19 cellular contexts compared by ENCODE assay signal in the genomic region with DNA sequence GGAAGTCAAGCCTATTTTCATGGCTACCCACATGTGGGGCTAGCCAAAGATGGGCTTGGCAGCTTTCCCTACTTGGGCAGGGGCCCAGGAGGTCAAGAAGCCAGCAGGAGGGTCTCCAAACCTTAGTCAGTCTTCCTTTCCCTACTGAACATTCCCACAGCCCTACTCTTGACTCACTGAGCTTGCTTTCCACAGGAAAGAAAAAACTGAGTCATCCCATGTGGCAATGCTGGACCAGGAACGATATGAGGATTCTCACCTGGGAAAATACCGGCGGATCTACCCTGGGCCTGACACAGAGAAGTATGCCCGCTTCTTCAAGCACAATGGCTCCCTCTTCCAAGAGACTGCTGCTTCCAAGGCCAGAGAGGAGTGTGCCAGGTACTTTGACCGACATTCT. TPM values are rescaled to one million over a fixed set of nuclear protein-coding genes. Genes with fewer than 3 reads are reported as not detected.
DNase-seq lines count a peak whose midpoint lies in the region; ATAC-seq and TF ChIP-seq lines count a peak whose summit lies in the region.
"Had no signal": no experiment of that assay in that cellular context is flagged by ENCODE, and none has a peak within 500 bp of the region (broad histone marks: within the 10 kb centered on the region; RNA-seq: fewer than 3 reads in every experiment).

No MANE protein-coding gene starts in this region.

- H3K27ac Mint-ChIP-seq in MCF 10A (ENCODE audit: low read depth, unreplicated experiment) = no peak overlapping the region
- H3K27ac Mint-ChIP-seq: activated CD8-positive, alpha-beta T cell treated with anti-CD3 and anti-CD28 coated beads, Interleukin-2, amount 10 ng/mL, durations not matched to agents 7 days and 5 days; CD8-positive, alpha-beta T cell had no signal

- no peak for ATAC-seq in Right ventricle myocardium inferior
- ATAC-seq: activated CD8-positive, alpha-beta T cell treated with anti-CD3 and anti-CD28 coated beads, Interleukin-2, amount 10 ng/mL, durations not matched to agents 7 days and 5 days; CD8-positive, alpha-beta T cell; left ventricle myocardium superior; naive thymus-derived CD8-positive, alpha-beta T cell had no signal

- DNase-seq in MCF 10A (ENCODE audit: unreplicated experiment) (peak; percentile 89), breast epithelium (ENCODE audit: low spot score in 2 of 2) (no peak), choroid plexus epithelial cell (ENCODE audit: low read depth) (peak; percentile 25), kidney tubule cell (ENCODE audit: low spot score) (peak; percentile 72), RPMI8226 (no peak), Right ventricle myocardium inferior (ENCODE audit: missing footprints) (no peak), activated T-cell treated with anti-CD3 and anti-CD28 coated beads for 4 hours (no peak), UCSD-AML1 (lab: John Stamatoyannopoulos, UW; ENCODE audit: unreplicated experiment) (no peak)
- DNase-seq: activated CD8-positive, alpha-beta T cell treated with anti-CD3 and anti-CD28 coated beads, Interleukin-2, amount 10 ng/mL, durations not matched to agents 7 days and 5 days; caudate nucleus; CD8-positive, alpha-beta T cell; left ventricle myocardium superior; naive thymus-derived CD8-positive, alpha-beta T cell; NCI-H1105; stimulated activated CD4-positive, alpha-beta T cell treated with anti-CD3 and anti-CD28 coated beads, Interleukin-2, amount 100 ng/mL, for 48 hours had no signal

- H3K4me3 Mint-ChIP-seq in MCF 10A (ENCODE audit: unreplicated experiment) = no peak overlapping the region
- H3K4me3 Mint-ChIP-seq: activated CD8-positive, alpha-beta T cell treated with anti-CD3 and anti-CD28 coated beads, Interleukin-2, amount 10 ng/mL, durations not matched to agents 7 days and 5 days; CD8-positive, alpha-beta T cell had no signal

- intact Hi-C loops in MCF 10A (cut with micrococcal nuclease) = no loop called here
- intact Hi-C loops in breast epithelium (cut with DNase I; ENCODE audit: low total_unique reads) = no loop called here
- intact Hi-C loops in Right ventricle myocardium inferior (cut with DNase I) = no loop called here

- no peak overlapping the region for H3K4me3 ChIP-seq in breast epithelium
- no peak overlapping the region for H3K4me3 ChIP-seq in choroid plexus epithelial cell (ENCODE audit: low read depth, low read length)
- H3K4me3 ChIP-seq: SK-N-MC, tibial nerve had no signal

- no peaks in the 10 kb centered on the region for H3K27me3 ChIP-seq in breast epithelium
- H3K27me3 ChIP-seq: tibial nerve had no signal

- H3K4me1 ChIP-seq in breast epithelium = peaks cover 0 to 1% of the 10 kb centered on the region in 2 donors

- H3K27me3 Mint-ChIP-seq in MCF 10A (ENCODE audit: insufficient read depth, unreplicated experiment) = no peaks in the 10 kb centered on the region
- H3K27me3 Mint-ChIP-seq: naive thymus-derived CD8-positive, alpha-beta T cell had no signal

- POLR2A ChIA-PET in MCF 10A (lab: Yijun Ruan, JAX) = interaction anchor here (0.6 to 3.7 kb wide), 10 partner anchors 12 to 598 kb away, joined by 3 to 33 read pairs (median 4); a partner anchor contains a TSS

- no peaks in the 10 kb centered on the region for H3K36me3 ChIP-seq in breast epithelium
- H3K36me3 ChIP-seq: tibial nerve had no signal

- H3K9me3 ChIP-seq in breast epithelium = no peaks in the 10 kb centered on the region
- H3K9me3 ChIP-seq: tibial nerve had no signal

- no peak overlapping the region for H3K27ac ChIP-seq in breast epithelium
- H3K27ac ChIP-seq: 22Rv1, SK-N-MC, tibial nerve had no signal

- no TSS peak for BruUV-seq in MCF 10A (replicated peaks; lab: Mats Ljungman, UMichigan)

- no peak for TF ChIP-seq POLR2A in breast epithelium (IDR thresholded peaks at IDR 0.05)

- CTCF ChIA-PET in MCF 10A (lab: Yijun Ruan, JAX) = interaction anchor here (0.6 to 2.7 kb wide), 5 partner anchors 11 to 70 kb away, joined by 3 to 15 read pairs (median 4); a partner anchor contains a TSS

- no peaks in the 10 kb centered on the region for H3K9me3 Mint-ChIP-seq in MCF 10A (ENCODE audit: unreplicated experiment)
- H3K9me3 Mint-ChIP-seq: CD8-positive, alpha-beta T cell; naive thymus-derived CD8-positive, alpha-beta T cell had no signal

- peaks cover 15% of the 10 kb centered on the region for H3K4me1 Mint-ChIP-seq in MCF 10A (ENCODE audit: insufficient read depth, unreplicated experiment)

- TF ChIP-seq CTCF in MCF 10A (IDR thresholded peaks at IDR 0.05; ENCODE audit: unreplicated experiment) (no peak), breast epithelium (IDR thresholded peaks at IDR 0.05) (no peak), choroid plexus epithelial cell (conservative IDR thresholded peaks at IDR 0.05; ENCODE audit: low read depth, low read length) (no peak)

- H3K36me3 Mint-ChIP-seq in MCF 10A (ENCODE audit: insufficient read depth, unreplicated experiment) = no peaks in the 10 kb centered on the region

RNA-seq across cellular contexts. Expression of a gene that starts 3.7 kb away (rescaled TPM):
- total RNA-seq in MCF 10A (2022) (70.5 and 77.0 TPM in 2 replicates), breast epithelium (10 to 100 TPM; 67.7 to 99.1 (median 87.2) TPM), Right ventricle myocardium inferior (122 TPM)

RNA-seq across cellular contexts. Expression of a gene that starts 12.5 kb away (rescaled TPM):
- total RNA-seq in MCF 10A (2022) = 0.47 TPM in 1 of 2 replicates, not detected in the other
- under 1 TPM in 1 of 3 donors, not detected in 2; 0.15 TPM for total RNA-seq in breast epithelium
- total RNA-seq in Right ventricle myocardium inferior = not detected
- total RNA-seq: G401 had no signal

RNA-seq across cellular contexts. Expression of a gene that starts 27.8 kb away (rescaled TPM):
- 3.4 and 6.6 TPM in 2 replicates for total RNA-seq in MCF 10A (2022)
- 1 to 10 TPM; 3.4 to 9.4 (median 7.5) TPM for total RNA-seq in breast epithelium
- 9.8 TPM for total RNA-seq in Right ventricle myocardium inferior

RNA-seq across cellular contexts. Expression of a gene that starts 28.1 kb away (rescaled TPM):
- total RNA-seq in MCF 10A (2022) (45.6 and 50.5 TPM in 2 replicates), breast epithelium (10 to 100 TPM; 30.2 to 61.3 (median 49.5) TPM), Right ventricle myocardium inferior (73.2 TPM)

Comparison
In these comparisons a context has a peak if more than half of its experiments do, and no peak if none do; other contexts are left out.
1. DNase-seq: peak in MCF 10A (single experiment), choroid plexus epithelial cell (single experiment) and kidney tubule cell (single experiment); none in breast epithelium (0 of 2), RPMI8226 (single experiment), Right ventricle myocardium inferior (single experiment), activated T-cell treated with anti-CD3 and anti-CD28 coated beads for 4 hours (single experiment) and UCSD-AML1 (single experiment).